10 cellular contexts compared by ENCODE assay signal in the genomic region with DNA sequence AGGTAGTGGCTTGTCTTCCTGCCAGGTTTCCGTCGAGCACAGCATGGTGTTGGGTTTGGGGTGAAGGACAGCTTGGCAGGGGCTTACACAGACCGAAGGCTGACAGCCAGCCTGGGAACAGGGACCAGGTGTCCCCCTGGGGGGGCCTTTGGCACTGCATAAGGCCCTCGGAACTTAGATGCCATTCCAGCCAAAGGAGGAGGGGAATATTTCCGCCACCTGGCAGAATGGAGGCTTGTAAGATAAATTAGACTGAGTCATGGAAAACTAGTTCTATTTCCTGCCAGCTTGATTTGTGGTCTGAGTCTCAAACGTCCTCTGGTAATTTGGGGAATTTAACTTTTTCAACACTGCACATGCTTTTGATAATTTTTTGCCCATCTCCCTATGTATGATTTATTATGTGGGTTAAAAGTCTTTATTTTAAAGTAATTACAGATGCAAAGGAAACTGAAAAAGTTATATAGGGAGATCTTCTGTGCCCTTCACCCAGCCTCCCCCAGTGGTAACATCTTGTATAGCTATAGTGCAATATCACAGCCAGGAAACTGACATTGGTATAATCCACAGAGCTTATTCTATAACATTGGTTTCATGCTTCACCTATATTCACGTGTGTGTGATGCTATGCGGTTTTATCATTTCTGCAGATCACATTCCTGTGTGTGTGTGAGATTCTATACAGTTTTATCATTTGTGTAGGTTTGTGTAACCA. TPM values are rescaled to one million over a fixed set of nuclear protein-coding genes. Genes with fewer than 3 reads are reported as not detected.
DNase-seq lines count a peak whose midpoint lies in the region; ATAC-seq, FAIRE-seq and TF ChIP-seq lines count a peak whose summit lies in the region.
"Had no signal": no experiment of that assay in that cellular context is flagged by ENCODE, and none has a peak within 500 bp of the region (broad histone marks: within the 10 kb centered on the region; RNA-seq: fewer than 3 reads in every experiment).

No MANE protein-coding gene starts in this region.

- H3K9ac ChIP-seq in PC-3 (ENCODE audit: low read length) (no peak overlapping the region), endothelial cell of umbilical vein (replicated peaks; ENCODE audit: extremely low read depth, insufficient read depth, low read length) (no peak overlapping the region)

- BruUV-seq in PC-3 (replicated peaks; lab: Mats Ljungman, UMichigan) (no TSS peak), endothelial cell of umbilical vein (replicated peaks; lab: Mats Ljungman, UMichigan) (no TSS peak)

- H3K27me3 Mint-ChIP-seq in activated T-helper 2 cell treated with anti-CD3 and anti-CD28 coated beads, Interferon-gamma antibody, Interleukin-2, Interleukin-4, amounts not matched to agents 10 μg/mL and 5 μg/mL and 100 μg/mL, durations not matched to agents 14 hours and 24 hours and 36 hours (ENCODE audit: low read depth): peaks cover 44% of the 10 kb centered on the region

- ATAC-seq in PC-3: peak; percentile 53
- no peak for ATAC-seq in HG02970 (IDR thresholded peaks at IDR 0.05; ENCODE audit: low FRiP score, unreplicated experiment)
- ATAC-seq: activated CD8-positive, alpha-beta T cell treated with anti-CD3 and anti-CD28 coated beads for 36 hours had no signal

- H3K9me1 ChIP-seq in endothelial cell of umbilical vein (replicated peaks; ENCODE audit: control insufficient read depth, extremely low read depth, insufficient read depth, low read length): no peaks in the 10 kb centered on the region

- CTCF ChIA-PET in HEK293 (lab: Yijun Ruan, JAX): interaction anchor here (0.6 to 1.5 kb wide), 4 partner anchors 11 to 130 kb away, joined by 3 to 7 read pairs (median 4); partner anchors contain the start of gene TMEM51
- CTCF ChIA-PET in PC-3 (lab: Charles Lee): interaction anchor here (1.3 kb wide), 1 partner anchor 13 kb away, joined by 6 read pairs; no protein-coding TSS in a partner anchor
- CTCF ChIA-PET in endothelial cell of umbilical vein (lab: Charles Lee): interaction anchor here (1.2 to 2.5 kb wide), 3 partner anchors 11 to 130 kb away, joined by 5 to 17 read pairs (median 7); partner anchors contain the start of gene TMEM51

- no peaks in the 10 kb centered on the region for H4K20me1 ChIP-seq in PC-3 (ENCODE audit: low read length)
- H4K20me1 ChIP-seq in endothelial cell of umbilical vein (replicated peaks; ENCODE audit: control insufficient read depth, extremely low read depth, insufficient read depth, low read length): no peaks in the 10 kb centered on the region

- no peak overlapping the region for H3K27ac ChIP-seq in HEK293 (ENCODE audit: extremely low read depth, low read depth, low read length)
- peak overlapping the region; percentile 47 for H3K27ac ChIP-seq in PC-3 (ENCODE audit: low read length)
- no peak overlapping the region for H3K27ac ChIP-seq in endothelial cell of umbilical vein (ENCODE audit: insufficient read depth, low read depth, low read length)
- H3K27ac ChIP-seq in prostate gland: no peak overlapping the region
- H3K27ac ChIP-seq: right lobe of liver had no signal

- H3K4me1 ChIP-seq in HEK293 (ENCODE audit: control insufficient read depth, insufficient read depth, low read length) (no peaks in the 10 kb centered on the region), PC-3 (ENCODE audit: insufficient read depth, low read length) (peaks cover 19% of the 10 kb centered on the region), endothelial cell of umbilical vein (ENCODE audit: control insufficient read depth, extremely low read depth, insufficient read depth, low read length) (no peaks in the 10 kb centered on the region), prostate gland (replicated peaks) (no peaks in the 10 kb centered on the region)
- H3K4me1 ChIP-seq: right lobe of liver had no signal

- dilution Hi-C loops in endothelial cell of umbilical vein (cut with MboI; ENCODE audit: extremely low pct_ligation_motif_present, low sequenced_read_pairs): no loop called here

- no peak overlapping the region for H3K27ac Mint-ChIP-seq in activated T-helper 2 cell treated with anti-CD3 and anti-CD28 coated beads, Interferon-gamma antibody, Interleukin-2, Interleukin-4, amounts not matched to agents 10 μg/mL and 5 μg/mL and 100 μg/mL, durations not matched to agents 14 hours and 24 hours and 36 hours
- H3K27ac Mint-ChIP-seq: activated CD8-positive, alpha-beta T cell treated with anti-CD3 and anti-CD28 coated beads for 36 hours had no signal

- no peak overlapping the region for H3K4me3 Mint-ChIP-seq in activated T-helper 2 cell treated with anti-CD3 and anti-CD28 coated beads, Interferon-gamma antibody, Interleukin-2, Interleukin-4, amounts not matched to agents 10 μg/mL and 5 μg/mL and 100 μg/mL, durations not matched to agents 14 hours and 24 hours and 36 hours (ENCODE audit: low read depth)
- H3K4me3 Mint-ChIP-seq: activated CD8-positive, alpha-beta T cell treated with anti-CD3 and anti-CD28 coated beads for 36 hours had no signal

- intact Hi-C loops in PC-3 (cut with micrococcal nuclease): no loop called here
- intact Hi-C loops in endothelial cell of umbilical vein (cut with micrococcal nuclease): no loop called here
- intact Hi-C loops in prostate gland (cut with DNase I): no loop called here
- intact Hi-C loops in activated T-helper 2 cell treated with anti-CD3 and anti-CD28 coated beads, Interferon-gamma antibody, Interleukin-2, Interleukin-4, amounts not matched to agents 10 μg/mL and 5 μg/mL and 100 μg/mL, durations not matched to agents 14 hours and 24 hours and 36 hours (cut with micrococcal nuclease): no loop called here

- no peaks in the 10 kb centered on the region for H3K9me2 ChIP-seq in PC-3 (replicated peaks; ENCODE audit: low read length)

- H2AFZ ChIP-seq in PC-3 (ENCODE audit: low read length) (peak overlapping the region; percentile 55; the same call in 1 of the 2 replicates), endothelial cell of umbilical vein (ENCODE audit: low read depth, low read length) (no peak overlapping the region)

- peak; percentile 66 for DNase-seq in PC-3
- peak; percentile 31 for DNase-seq in endothelial cell of umbilical vein (ENCODE audit: low read depth, low spot score)
- DNase-seq in prostate gland (ENCODE audit: low spot score): peak; percentile 37
- no peak for DNase-seq in NCI-H2227 (lab: John Stamatoyannopoulos, UW; ENCODE audit: unreplicated experiment)
- no peak for DNase-seq in stimulated activated CD4-positive, alpha-beta T cell treated with anti-CD3 and anti-CD28 coated beads, Interleukin-2, amount 100 ng/mL, for 24 hours
- no peak for DNase-seq in activated T-helper 2 cell treated with anti-CD3 and anti-CD28 coated beads, Interferon-gamma antibody, Interleukin-2, Interleukin-4, amounts not matched to agents 10 μg/mL and 5 μg/mL and 100 μg/mL, durations not matched to agents 14 hours and 24 hours and 36 hours (ENCODE audit: low spot score)
- DNase-seq: activated CD8-positive, alpha-beta T cell treated with anti-CD3 and anti-CD28 coated beads for 36 hours; right lobe of liver had no signal

- no peak for FAIRE-seq in endothelial cell of umbilical vein (lab: Jason Lieb, UNC)

- H3K4me2 ChIP-seq in PC-3 (ENCODE audit: low read length) (peak overlapping the region; percentile 53), endothelial cell of umbilical vein (ENCODE audit: insufficient read depth, low read length) (no peak overlapping the region)

- TF ChIP-seq POLR2A in endothelial cell of umbilical vein (IDR thresholded peaks at IDR 0.05; ENCODE audit: low read depth, low read length) (no peak), prostate gland (IDR thresholded peaks at IDR 0.05) (no peak)

- 40% methylated on average over 8 of the region's 8 CpGs for WGBS in prostate gland

- H3K36me3 ChIP-seq in HEK293 (ENCODE audit: control insufficient read depth in 2 of 2, insufficient read depth in 1 of 2, low read length in 2 of 2) (no peaks in the 10 kb centered on the region), PC-3 (ENCODE audit: low read depth, low read length) (no peaks in the 10 kb centered on the region), endothelial cell of umbilical vein (ENCODE audit: control insufficient read depth in 2 of 2, extremely low read depth in 1 of 2, insufficient read depth in 2 of 2, low read length in 2 of 2) (no peaks in the 10 kb centered on the region), prostate gland (no peaks in the 10 kb centered on the region)
- H3K36me3 ChIP-seq: right lobe of liver had no signal

- H3K4me3 ChIP-seq in HEK293 (ENCODE audit: low read depth, low read length) (no peak overlapping the region), PC-3 (ENCODE audit: low read length) (no peak overlapping the region), endothelial cell of umbilical vein (replicated peaks in 1 of 3; ENCODE audit: insufficient read depth in 1 of 3, low read depth in 1 of 3, low read length in 3 of 3) (no peak overlapping the region), prostate gland (no peak overlapping the region)
- H3K4me3 ChIP-seq: right lobe of liver had no signal

- H3K9me3 ChIP-seq in HEK293 (ENCODE audit: control insufficient read depth, insufficient read depth, low read depth, low read length): no peaks in the 10 kb centered on the region
- H3K9me3 ChIP-seq in PC-3 (ENCODE audit: low read length): no peaks in the 10 kb centered on the region
- no peaks in the 10 kb centered on the region for H3K9me3 ChIP-seq in endothelial cell of umbilical vein (replicated peaks; ENCODE audit: control insufficient read depth, insufficient read depth, low read length)
- no peaks in the 10 kb centered on the region for H3K9me3 ChIP-seq in prostate gland
- H3K9me3 ChIP-seq: right lobe of liver had no signal

- no peaks in the 10 kb centered on the region for H3K79me2 ChIP-seq in PC-3 (ENCODE audit: low read length)
- H3K79me2 ChIP-seq in endothelial cell of umbilical vein (ENCODE audit: control insufficient read depth, insufficient read depth, low read length): no peaks in the 10 kb centered on the region

- no peaks in the 10 kb centered on the region for H3K36me3 Mint-ChIP-seq in activated T-helper 2 cell treated with anti-CD3 and anti-CD28 coated beads, Interferon-gamma antibody, Interleukin-2, Interleukin-4, amounts not matched to agents 10 μg/mL and 5 μg/mL and 100 μg/mL, durations not matched to agents 14 hours and 24 hours and 36 hours (ENCODE audit: low read depth)

- peaks cover 3% of the 10 kb centered on the region for H3K4me1 Mint-ChIP-seq in activated T-helper 2 cell treated with anti-CD3 and anti-CD28 coated beads, Interferon-gamma antibody, Interleukin-2, Interleukin-4, amounts not matched to agents 10 μg/mL and 5 μg/mL and 100 μg/mL, durations not matched to agents 14 hours and 24 hours and 36 hours (ENCODE audit: low read depth)

- H3F3A ChIP-seq in PC-3 (ENCODE audit: low read length, unreplicated experiment): no peaks in the 10 kb centered on the region

- TF ChIP-seq CTCF in HEK293 (tag by site-specific recombination; IDR thresholded peaks at IDR 0.05) (no peak), PC-3 (conservative IDR thresholded peaks at IDR 0.05; ENCODE audit: low read depth, low read length) (peak; percentile 39), endothelial cell of umbilical vein (IDR thresholded peaks at IDR 0.05; ENCODE audit: extremely low read depth in 1 of 2, insufficient read depth in 1 of 2, low read depth in 1 of 2, low read length in 2 of 2) (no peak), prostate gland (IDR thresholded peaks at IDR 0.05) (no peak)

- no peaks in the 10 kb centered on the region for H3K9me3 Mint-ChIP-seq in activated T-helper 2 cell treated with anti-CD3 and anti-CD28 coated beads, Interferon-gamma antibody, Interleukin-2, Interleukin-4, amounts not matched to agents 10 μg/mL and 5 μg/mL and 100 μg/mL, durations not matched to agents 14 hours and 24 hours and 36 hours
- H3K9me3 Mint-ChIP-seq: activated CD8-positive, alpha-beta T cell treated with anti-CD3 and anti-CD28 coated beads for 36 hours had no signal

- no peaks in the 10 kb centered on the region for H3K27me3 ChIP-seq in PC-3 (ENCODE audit: low read length)
- H3K27me3 ChIP-seq in endothelial cell of umbilical vein (ENCODE audit: control insufficient read depth in 2 of 2, insufficient read depth in 2 of 2, low read length in 2 of 2): peaks cover 0 to 2% of the 10 kb centered on the region in 2 experiments
- no peaks in the 10 kb centered on the region for H3K27me3 ChIP-seq in prostate gland (replicated peaks; ENCODE audit: insufficient read depth)
- H3K27me3 ChIP-seq: right lobe of liver had no signal

- POLR2A ChIA-PET in HEK293 (lab: Yijun Ruan, JAX): no interaction called here
- POLR2A ChIA-PET in PC-3 (lab: Charles Lee; ENCODE audit: unreplicated experiment): no interaction called here
- POLR2A ChIA-PET in endothelial cell of umbilical vein (lab: Charles Lee): no interaction called here

RNA-seq across cellular contexts. Expression of gene TMEM51, which starts 11.5 kb away (rescaled TPM):
- total RNA-seq in PC-3 (2014; rRNA removed): 12.6 and 20.8 TPM in 2 replicates
- total RNA-seq in endothelial cell of umbilical vein: 10.5 and 13.7 TPM in 2 replicates
- 11.5 and 13.9 TPM in 2 replicates for polyA plus RNA-seq in endothelial cell of umbilical vein
- 10.1 TPM in 2 replicates for polyA plus RNA-seq in endothelial cell of umbilical vein (2011; cell fraction: cytosol; rRNA removed)
- polyA plus RNA-seq in endothelial cell of umbilical vein (2011; cell fraction: nucleus; rRNA removed): 9.5 and 11.3 TPM in 2 replicates
- 8.6 and 8.9 TPM in 2 replicates for polyA plus RNA-seq in endothelial cell of umbilical vein (2012)
- 5.9 and 8.2 TPM in 2 replicates for polyA minus RNA-seq in endothelial cell of umbilical vein
- polyA minus RNA-seq in endothelial cell of umbilical vein (2011; cell fraction: cytosol; rRNA and poly(A)+ RNA removed): 3.9 TPM
- polyA minus RNA-seq in endothelial cell of umbilical vein (2011; cell fraction: nucleus; rRNA and poly(A)+ RNA removed): 2.6 and 3.5 TPM in 2 replicates
- total RNA-seq in prostate gland: 10 to 100 TPM in 1 of 2 donors, 1 to 10 TPM in 1; 9.8 to 17.6 TPM
- 0.11 and 0.16 TPM in 2 replicates for total RNA-seq in activated T-helper 2 cell treated with anti-CD3 and anti-CD28 coated beads, Interferon-gamma antibody, Interleukin-2, Interleukin-4, amounts not matched to agents 10 μg/mL and 5 μg/mL and 100 μg/mL, durations not matched to agents 14 hours and 24 hours and 36 hours
- total RNA-seq: activated CD8-positive, alpha-beta T cell treated with anti-CD3 and anti-CD28 coated beads for 36 hours had no signal

Comparison
In these comparisons a context has a peak if more than half of its experiments do, and no peak if none do; other contexts are left out.
1. DNase-seq: peak in PC-3 (single experiment), endothelial cell of umbilical vein (single experiment) and prostate gland (single experiment); none in NCI-H2227 (single experiment), stimulated activated CD4-positive, alpha-beta T cell treated with anti-CD3 and anti-CD28 coated beads, Interleukin-2, amount 100 ng/mL, for 24 hours (0 of 2) and activated T-helper 2 cell treated with anti-CD3 and anti-CD28 coated beads, Interferon-gamma antibody, Interleukin-2, Interleukin-4, amounts not matched to agents 10 μg/mL and 5 μg/mL and 100 μg/mL, durations not matched to agents 14 hours and 24 hours and 36 hours (single experiment).